ENCODE assay signal across 17 cellular contexts in the genomic region with DNA sequence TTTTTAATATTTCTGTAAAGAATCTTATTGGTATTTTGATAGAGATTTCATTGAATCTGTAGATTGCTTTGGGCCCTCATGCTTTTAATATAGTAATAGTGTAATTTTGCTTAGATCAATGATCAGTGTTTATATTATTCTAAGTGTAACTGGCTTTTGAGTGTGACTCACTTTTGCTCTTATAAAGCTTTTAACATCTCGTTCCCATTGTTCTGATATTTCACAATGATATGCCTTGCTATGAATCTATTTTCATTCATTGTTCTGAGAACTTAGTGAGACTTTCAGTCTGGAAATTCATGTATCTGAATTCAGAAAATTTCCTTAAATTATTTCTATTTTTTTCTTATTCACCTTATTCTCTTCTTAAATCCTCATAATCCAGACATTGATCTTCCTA. TPM values are rescaled to one million over a fixed set of nuclear protein-coding genes. Genes with fewer than 3 reads are reported as not detected.
"Had no signal": no experiment of that assay in that cellular context is flagged by ENCODE, and none has a peak within 500 bp of the region (broad histone marks: within the 10 kb centered on the region; RNA-seq: fewer than 3 reads in every experiment).

No MANE protein-coding gene starts in this region.

- H3K4me3 Mint-ChIP-seq: activated naive CD4-positive, alpha-beta T cell treated with anti-CD3 and anti-CD28 coated beads, Interleukin-2, amount 50 U/mL, for 24 hours; natural killer cell treated with Interleukin-12 subunit alpha and Interleukin-12 subunit beta and Interleukin-15 and Interleukin-18, amount 100 ng/mL, for 72 hours; stimulated activated memory B cell treated with anti-CD40 and anti-IgM and Interleukin-4, amounts not matched to agents 10 μg/mL and 1 μg/mL and 100 μg/mL, for 72 hours had no signal

- H3K4me1 Mint-ChIP-seq: activated naive CD4-positive, alpha-beta T cell treated with anti-CD3 and anti-CD28 coated beads, Interleukin-2, amount 50 U/mL, for 24 hours; stimulated activated memory B cell treated with anti-CD40 and anti-IgM and Interleukin-4, amounts not matched to agents 10 μg/mL and 1 μg/mL and 100 μg/mL, for 72 hours had no signal

- ATAC-seq: natural killer cell treated with Interleukin-12 subunit alpha and Interleukin-12 subunit beta and Interleukin-15 and Interleukin-18, amount 100 ng/mL, for 72 hours; stimulated activated memory B cell treated with anti-CD40 and anti-IgM and Interleukin-4, amounts not matched to agents 10 μg/mL and 1 μg/mL and 100 μg/mL, for 72 hours had no signal

- DNase-seq: activated CD4-positive, alpha-beta T cell treated with anti-CD3 and anti-CD28 coated beads, Interleukin-2, amount 50 U/mL, for 4 hours; activated CD4-positive, CD25-positive, alpha-beta regulatory T cell treated with anti-CD3 and anti-CD28 coated beads, Interleukin-2, amount 50 U/mL, for 72 hours; activated T-cell treated with anti-CD3 and anti-CD28 coated beads, Interleukin-2, amount 50 U/mL, for 1 hour; amniotic stem cell; cortex of kidney; effector CD8-positive, alpha-beta T cell; glutamatergic neuron; hypothalamus; posterior cingulate gyrus; retina; stimulated activated CD4-positive, alpha-beta T cell treated with anti-CD3 and anti-CD28 coated beads, Interleukin-2, amount 100 ng/mL, for 48 hours; T-helper 1 cell; T1000 had no signal

- H3K9me3 Mint-ChIP-seq: activated naive CD4-positive, alpha-beta T cell treated with anti-CD3 and anti-CD28 coated beads, Interleukin-2, amount 50 U/mL, for 24 hours; activated T-helper 2 cell treated with anti-CD3 and anti-CD28 coated beads, Interferon-gamma antibody, Interleukin-2, Interleukin-4, amounts not matched to agents 10 μg/mL and 5 μg/mL and 100 μg/mL, durations not matched to agents 14 hours and 24 hours and 36 hours; natural killer cell treated with Interleukin-12 subunit alpha and Interleukin-12 subunit beta and Interleukin-15 and Interleukin-18, amount 100 ng/mL, for 72 hours had no signal

- H3K27ac Mint-ChIP-seq: activated naive CD4-positive, alpha-beta T cell treated with anti-CD3 and anti-CD28 coated beads, Interleukin-2, amount 50 U/mL, for 24 hours; activated T-helper 2 cell treated with anti-CD3 and anti-CD28 coated beads, Interferon-gamma antibody, Interleukin-2, Interleukin-4, amounts not matched to agents 10 μg/mL and 5 μg/mL and 100 μg/mL, durations not matched to agents 14 hours and 24 hours and 36 hours; natural killer cell treated with Interleukin-12 subunit alpha and Interleukin-12 subunit beta and Interleukin-15 and Interleukin-18, amount 100 ng/mL, for 72 hours; stimulated activated memory B cell treated with anti-CD40 and anti-IgM and Interleukin-4, amounts not matched to agents 10 μg/mL and 1 μg/mL and 100 μg/mL, for 72 hours had no signal

- H3K36me3 Mint-ChIP-seq: activated naive CD4-positive, alpha-beta T cell treated with anti-CD3 and anti-CD28 coated beads, Interleukin-2, amount 50 U/mL, for 24 hours; natural killer cell treated with Interleukin-12 subunit alpha and Interleukin-12 subunit beta and Interleukin-15 and Interleukin-18, amount 100 ng/mL, for 72 hours; stimulated activated memory B cell treated with anti-CD40 and anti-IgM and Interleukin-4, amounts not matched to agents 10 μg/mL and 1 μg/mL and 100 μg/mL, for 72 hours had no signal

RNA-seq across cellular contexts. Expression of a gene that starts 13.5 kb away (rescaled TPM):
- total RNA-seq: activated T-helper 2 cell treated with anti-CD3 and anti-CD28 coated beads, Interferon-gamma antibody, Interleukin-2, Interleukin-4, amounts not matched to agents 10 μg/mL and 5 μg/mL and 100 μg/mL, durations not matched to agents 14 hours and 24 hours and 36 hours; natural killer cell treated with Interleukin-12 subunit alpha and Interleukin-12 subunit beta and Interleukin-15 and Interleukin-18, amount 100 ng/mL, for 72 hours had no signal
